Comparison of ENCODE assay signal across 1 cellular context in genomic region chr19:47779524-47780214, GRCh38.
TF ChIP-seq lines count a peak whose summit lies in the region.

No MANE protein-coding gene starts in this region.

TF ChIP-seq in K562, 482 proteins besides CTCF, POLR2A, EP300 and RAD21:
- peak; percentile 57; the same call in 1 of the 2 replicates for TF ChIP-seq MEF2D (tag; conservative IDR thresholded peaks at IDR 0.05; ENCODE audit: low read depth)
- TF ChIP-seq TBL1XR1 (IDR thresholded peaks at IDR 0.05; ENCODE audit: low read length in 2 of 2) = 0 out of 4 replicates have a peak, but pooled peaks of 1 of the 2 experiments have one; percentile 21
- no peak; the same call in 1 of the 2 replicates for TF ChIP-seq ADNP (tag; IDR thresholded peaks at IDR 0.05)
- peak; percentile 89 for TF ChIP-seq MEF2A (IDR thresholded peaks at IDR 0.05; ENCODE audit: control insufficient read depth, low read depth, low read length)
- TF ChIP-seq CHAMP1 (IDR thresholded peaks at IDR 0.05) = no peak
- no peak for TF ChIP-seq BDP1 (IDR thresholded peaks at IDR 0.05; ENCODE audit: insufficient read depth, insufficient read length)
- peak; percentile 83; the same call in 1 of the 2 replicates for TF ChIP-seq NFATC3 (IDR thresholded peaks at IDR 0.05)
- TF ChIP-seq USF1 (CRISPR knock-in tag; IDR thresholded peaks at IDR 0.05) = no peak
- TF ChIP-seq RREB1 (CRISPR knock-in tag; IDR thresholded peaks at IDR 0.05) = no peak
- no peak for TF ChIP-seq ZBTB40 (IDR thresholded peaks at IDR 0.05)
- no peak for TF ChIP-seq ZBTB40 (CRISPR knock-in tag; IDR thresholded peaks at IDR 0.05)
- TF ChIP-seq ZNF695 (CRISPR knock-in tag; IDR thresholded peaks at IDR 0.05) = no peak
- no peak for TF ChIP-seq FOXJ2 (tag; IDR thresholded peaks at IDR 0.05)
- TF ChIP-seq TAL1 (IDR thresholded peaks at IDR 0.05) = no peak
- no peak for TF ChIP-seq MYNN (IDR thresholded peaks at IDR 0.05)
- TF ChIP-seq MYNN (CRISPR knock-in tag; IDR thresholded peaks at IDR 0.05) = no peak
- TF ChIP-seq ZNF512 (tag; IDR thresholded peaks at IDR 0.05) = no peak
- TF ChIP-seq LARP7 (IDR thresholded peaks at IDR 0.05) = no peak
- TF ChIP-seq ARID1B (IDR thresholded peaks at IDR 0.05) = no peak
- peak; percentile 92 for TF ChIP-seq ZNF121 (CRISPR knock-in tag; conservative IDR thresholded peaks at IDR 0.05)
- no peak for TF ChIP-seq RBBP5 (IDR thresholded peaks at IDR 0.05; ENCODE audit: borderline replicate concordance, insufficient read depth, low read length, poor library complexity, severe bottlenecking)
- no peak for TF ChIP-seq CLOCK (CRISPR knock-in tag; IDR thresholded peaks at IDR 0.05; ENCODE audit: borderline replicate concordance)
